ENCODE assay signal across 9 cellular contexts in the genomic region with DNA sequence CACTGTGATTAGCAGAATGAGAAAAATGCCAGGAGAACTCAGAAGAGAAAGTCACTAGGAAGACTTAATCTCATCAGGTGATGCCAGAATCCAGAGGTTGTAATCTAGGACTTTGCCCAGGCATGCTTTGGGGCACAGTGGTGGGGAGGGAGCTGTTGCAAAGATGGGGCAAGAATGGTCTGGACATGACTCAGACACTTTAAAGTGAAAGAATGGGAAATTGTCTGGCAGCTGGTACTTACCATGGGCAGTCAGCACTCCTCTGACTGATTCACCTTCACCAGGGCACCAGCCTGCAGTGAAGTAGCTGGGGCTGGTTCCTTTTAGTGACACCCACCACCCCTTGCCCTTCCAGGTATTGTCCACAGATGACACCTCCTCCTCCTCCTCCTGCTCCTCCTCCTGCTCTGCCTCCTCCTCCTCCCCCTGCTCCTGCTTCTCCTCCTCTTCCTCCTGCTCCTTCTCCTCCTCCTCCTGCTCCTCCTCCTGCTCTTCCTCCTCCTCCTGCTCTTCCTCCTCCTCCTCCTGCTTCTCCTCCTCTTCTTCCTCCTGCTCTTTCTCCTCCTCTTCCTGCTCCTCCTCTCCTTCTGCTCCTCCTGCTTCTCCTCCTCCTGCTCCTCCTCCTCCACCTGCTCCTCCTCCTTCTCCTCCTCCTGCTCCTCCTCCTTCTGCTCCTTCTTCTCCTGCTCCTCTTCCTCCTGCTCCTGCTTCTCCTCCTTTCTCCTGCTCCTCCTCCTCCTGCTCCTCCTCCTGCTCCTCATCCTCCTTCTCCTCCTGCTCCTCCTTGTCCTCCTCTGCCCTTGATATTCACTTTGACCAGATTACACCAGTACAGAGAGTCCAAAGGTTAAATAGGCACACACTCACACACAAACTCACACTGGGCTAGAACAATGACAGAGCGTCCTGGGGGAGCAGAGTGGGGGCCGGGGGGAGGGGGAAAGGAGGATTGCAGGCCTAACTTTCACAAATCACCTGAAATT. TPM values are rescaled to one million over a fixed set of nuclear protein-coding genes. Genes with fewer than 3 reads are reported as not detected.
DNase-seq lines count a peak whose midpoint lies in the region; TF ChIP-seq lines count a peak whose summit lies in the region.
"Had no signal": no experiment of that assay in that cellular context is flagged by ENCODE, and none has a peak within 500 bp of the region (broad histone marks: within the 10 kb centered on the region; RNA-seq: fewer than 3 reads in every experiment).

A gene (minus strand): TSS at position 379 of the 983 bp plus-strand sequence. CDS start 8,739 bp downstream, outside the sequence.

- peaks cover 0 to 2% (median 0%) of the 10 kb centered on the region in 3 experiments; a peak in 1 of 7 replicates for H3K36me3 Mint-ChIP-seq in H9 (ENCODE audit: insufficient read depth in 1 of 3, low read depth in 3 of 3)

- no peaks in the 10 kb centered on the region for H3K79me1 ChIP-seq in H9 (ENCODE audit: insufficient read depth, low read depth, low read length, poor library complexity, severe bottlenecking)

- no peak within 1 kb of the TSS for H2AK5ac ChIP-seq in H9 (ENCODE audit: insufficient read length, low read length)

- H3K9me3 Mint-ChIP-seq in H9, result peaks cover 0 to 2% of the 10 kb centered on the region in 2 experiments; a peak in 3 of 5 replicates

- no peak within 1 kb of the TSS for H3K4ac ChIP-seq in H9 (ENCODE audit: low read depth, low read length)

- TF ChIP-seq CTCF in H9 (conservative IDR thresholded peaks at IDR 0.05), result no peak

- no peaks in the 10 kb centered on the region for H4K20me1 ChIP-seq in H9 (ENCODE audit: control insufficient read depth, insufficient read depth, insufficient read length)

- H3K23ac ChIP-seq in H9 (ENCODE audit: insufficient read length, low read depth, low read length), result no peak within 1 kb of the TSS

- H3K56ac ChIP-seq in H9 (ENCODE audit: insufficient read length, low read depth, low read length), result no peak within 1 kb of the TSS

- H4K91ac ChIP-seq in H9 (ENCODE audit: insufficient read length, low read depth, low read length), result no peak within 1 kb of the TSS

- in situ Hi-C loops in SK-MEL-5 (cut with HindIII; ENCODE audit: low pct_unique_long_range_greater_than_20kb, low sequenced_read_pairs), result no loop called here

- H4K5ac ChIP-seq in H9 (ENCODE audit: insufficient read length, low read depth, low read length), result no peak within 1 kb of the TSS

- no CpG with 5 or more reads among the region's 2 CpGs for WGBS in H9 (ENCODE audit: extremely low coverage, insufficient read length, low lambda C conversion rate)

- H3K79me2 ChIP-seq in H9 (ENCODE audit: insufficient read depth, low read length), result 0 out of 2 replicates have a peak, but pooled peaks cover 1% of the 10 kb centered on the region

- no peak within 1 kb of the TSS; the same call in 1 of the 2 replicates for H3K14ac ChIP-seq in H9 (ENCODE audit: insufficient read depth, low read length)

- H3T11ph ChIP-seq in H9 (ENCODE audit: low read length), result no peak within 1 kb of the TSS

- H3K27ac ChIP-seq in H9 (ENCODE audit: insufficient read length, low read depth, low read length), result no peak within 1 kb of the TSS
- H3K27ac ChIP-seq: neutrophil had no signal

- peaks cover 23 to 25% of the 10 kb centered on the region in 2 experiments for H3K4me1 Mint-ChIP-seq in H9

- no peaks in the 10 kb centered on the region for H3K27me3 ChIP-seq in H9 (ENCODE audit: insufficient read depth, low read length)
- H3K27me3 ChIP-seq: neutrophil had no signal

- peaks cover 2% of the 10 kb centered on the region; the same call in 1 of the 2 replicates for H3K4me1 ChIP-seq in H9 (ENCODE audit: insufficient read depth, low read length)

- no peak within 1 kb of the TSS for H2BK12ac ChIP-seq in H9 (ENCODE audit: insufficient read length, low read depth, low read length)

- no peak within 1 kb of the TSS for H2BK20ac ChIP-seq in H9 (ENCODE audit: low read depth, low read length, poor library complexity, severe bottlenecking)

- H3K4me3 ChIP-seq in skeletal muscle cell (ENCODE audit: low read depth, low read length), result peak within 1 kb of the TSS; percentile 10

- H3K9ac ChIP-seq in H9 (ENCODE audit: extremely low read depth, insufficient read length, low read length), result no peak within 1 kb of the TSS

- no peak within 1 kb of the TSS for H2BK120ac ChIP-seq in H9 (ENCODE audit: low read depth, low read length, poor library complexity, severe bottlenecking)

- no peaks in the 10 kb centered on the region for H3K27me3 Mint-ChIP-seq in H9 (ENCODE audit: low read depth)

- no peak within 1 kb of the TSS for H2BK5ac ChIP-seq in H9 (ENCODE audit: insufficient read length, low read length)

- H2AFZ ChIP-seq in H9 (ENCODE audit: low read length), result no peak within 1 kb of the TSS

- H3K27ac Mint-ChIP-seq in H9, result no peak within 1 kb of the TSS

- H3K18ac ChIP-seq in H9 (ENCODE audit: insufficient read length, low read depth, low read length), result peak within 1 kb of the TSS; percentile 13

- H3K9me3 ChIP-seq in H9 (ENCODE audit: control insufficient read depth, low read depth, low read length), result no peaks in the 10 kb centered on the region
- H3K9me3 ChIP-seq: neutrophil had no signal

- H3K4me2 ChIP-seq in H9 (ENCODE audit: insufficient read depth, insufficient read length, low read length), result no peak within 1 kb of the TSS

- H4K8ac ChIP-seq in H9 (replicated peaks; ENCODE audit: insufficient read length, low read depth, low read length), result peak within 1 kb of the TSS; percentile 6

- peak; percentile 53 for DNase-seq in COLO829 (ENCODE audit: low spot score)
- DNase-seq in H9, result no peak
- peak; percentile 63 for DNase-seq in SK-MEL-5 (ENCODE audit: low read depth, low spot score)
- DNase-seq in fibroblast of gingiva (ENCODE audit: low read depth), result peak; percentile 93
- DNase-seq in skeletal muscle cell (ENCODE audit: low read depth), result peak; percentile 69
- no peak for DNase-seq in germinal center (ENCODE audit: low spot score)
- DNase-seq in NCI-H345 (lab: John Stamatoyannopoulos, UW), result no peak
- DNase-seq in NCI-H526 treated with DMSO at 0.1 percent for 48 hours (lab: John Stamatoyannopoulos, UW), result no peak

- peaks cover 13% of the 10 kb centered on the region for H3K23me2 ChIP-seq in H9 (ENCODE audit: insufficient read length, low read depth, low read length, poor library complexity, severe bottlenecking)

- H2BK15ac ChIP-seq in H9 (ENCODE audit: low read depth, low read length), result no peak within 1 kb of the TSS

- no peak within 1 kb of the TSS; a peak in 1 of 5 replicates for H3K4me3 Mint-ChIP-seq in H9

RNA-seq across cellular contexts. Expression of the gene that starts here (rescaled TPM):
- 2.6 and 3.3 TPM in 2 replicates for total RNA-seq in H9 (2021)
- 1.2 and 1.9 TPM in 2 replicates for total RNA-seq in SK-MEL-5 (2014; rRNA removed; shearing (Covaris generic))
- polyA plus RNA-seq in SK-MEL-5 (2015; cell fraction: cytosol; rRNA removed), result 0.65 and 2.1 TPM in 2 replicates
- polyA plus RNA-seq in SK-MEL-5 (2015; cell fraction: nucleus; rRNA removed), result 2.6 and 3.5 TPM in 2 replicates

Comparison
In these comparisons a context has a peak if more than half of its experiments do, and no peak if none do; other contexts are left out.
1. DNase-seq: peak in COLO829 (single experiment), SK-MEL-5 (single experiment), fibroblast of gingiva (single experiment) and skeletal muscle cell (single experiment); none in H9 (single experiment), germinal center (single experiment), NCI-H345 (single experiment) and NCI-H526 treated with DMSO at 0.1 percent for 48 hours (single experiment).